Comparison of ENCODE assay signal across 26 cellular contexts in the genomic region with DNA sequence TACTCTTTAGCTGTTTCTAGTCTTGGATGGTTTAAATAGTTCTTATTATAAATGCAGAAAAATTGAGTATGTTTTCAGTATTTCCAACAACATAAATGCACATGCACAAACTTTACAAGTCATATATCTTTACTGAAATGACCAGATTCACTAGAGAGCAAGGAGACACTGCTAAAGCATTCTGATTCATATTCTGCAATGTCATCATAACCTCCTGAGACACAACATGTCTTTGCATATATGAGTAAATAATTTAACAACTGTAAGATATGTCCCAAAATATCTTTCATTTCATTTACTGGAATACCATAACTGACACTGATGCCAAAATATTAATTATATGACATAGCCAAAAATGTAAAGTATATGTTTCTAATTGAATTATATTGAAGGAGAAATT. TPM values are rescaled to one million over a fixed set of nuclear protein-coding genes. Genes with fewer than 3 reads are reported as not detected.
"Had no signal": no experiment of that assay in that cellular context is flagged by ENCODE, and none has a peak within 500 bp of the region (broad histone marks: within the 10 kb centered on the region; RNA-seq: fewer than 3 reads in every experiment).

No MANE protein-coding gene starts in this region.

- H3K27ac ChIP-seq: coronary artery, dorsolateral prefrontal cortex, esophagus muscularis mucosa, foreskin keratinocyte, gastroesophageal sphincter, heart left ventricle, hepatocyte, left lung, lower lobe of right lung had no signal

- ATAC-seq: foreskin keratinocyte, gastroesophageal sphincter, heart left ventricle, left cardiac atrium, left lung, left ventricle myocardium superior, lower lobe of right lung, mucosa of descending colon had no signal

- H3K27me3 ChIP-seq: dorsolateral prefrontal cortex, esophagus muscularis mucosa, foreskin keratinocyte, gastroesophageal sphincter, heart left ventricle, hepatocyte, left lung had no signal

- H3K79me2 ChIP-seq: hepatocyte had no signal

- DNase-seq: dermis blood vessel endothelial cell; dorsolateral prefrontal cortex; effector CD4-positive, alpha-beta T cell; effector memory CD4-positive, alpha-beta T cell; foreskin keratinocyte; heart left ventricle; hypothalamus; immature natural killer cell; left cardiac atrium; left lung; left ventricle myocardium superior; lower lobe of right lung; mesenchymal stem cell; mucosa of descending colon; naive B cell had no signal

- H3K9me3 ChIP-seq: gastroesophageal sphincter, lower lobe of right lung had no signal

- H3K36me3 Mint-ChIP-seq: mesothelial cell of epicardium had no signal

- H3K9me3 Mint-ChIP-seq: immature natural killer cell had no signal

- H3K27ac Mint-ChIP-seq: immature natural killer cell, mesothelial cell of epicardium, naive B cell had no signal

- FAIRE-seq: endothelial cell of umbilical vein, frontal cortex, keratinocyte had no signal

- H3K4me1 ChIP-seq: esophagus muscularis mucosa, foreskin keratinocyte, gastroesophageal sphincter, lower lobe of right lung had no signal

- H3K27me3 Mint-ChIP-seq: naive B cell had no signal

- H3K4me1 Mint-ChIP-seq: immature natural killer cell, mesothelial cell of epicardium had no signal

- H3K4me3 ChIP-seq: coronary artery, dorsolateral prefrontal cortex, esophagus muscularis mucosa, gastroesophageal sphincter, heart left ventricle, hepatocyte, left lung, lower lobe of right lung, mucosa of descending colon had no signal

- H3K4me3 Mint-ChIP-seq: immature natural killer cell, mesothelial cell of epicardium, naive B cell had no signal

- H3K4me2 ChIP-seq: hepatocyte had no signal

- H3K36me3 ChIP-seq: esophagus muscularis mucosa, gastroesophageal sphincter, heart left ventricle, left lung, lower lobe of right lung had no signal

- H2AFZ ChIP-seq: hepatocyte had no signal

RNA-seq across cellular contexts. Expression of a gene that starts 16.8 kb away (rescaled TPM):
- total RNA-seq: dermis blood vessel endothelial cell, epithelial cell of proximal tubule, fibroblast of lung, foreskin keratinocyte, myocyte had no signal
- polyA plus RNA-seq: fibroblast of lung, foreskin keratinocyte, keratinocyte had no signal
